7 cellular contexts compared by ENCODE assay signal in genomic region chr2:3873899-3874298, GRCh38.
"Had no signal": no experiment of that assay in that cellular context is flagged by ENCODE, and none has a peak within 500 bp of the region (broad histone marks: within the 10 kb centered on the region; RNA-seq: fewer than 3 reads in every experiment).

No MANE protein-coding gene starts in this region.

- H3K9me3 ChIP-seq: HAP-1 had no signal

- H3K36me3 ChIP-seq: HAP-1 had no signal

- H3K4me1 ChIP-seq: HAP-1 had no signal

- H2AFZ ChIP-seq: GM23248 had no signal

- H3K4me2 ChIP-seq: KMS-11 had no signal

- H3K4me3 ChIP-seq: GM23248, HAP-1 had no signal

- DNase-seq: GM23248, GOT3, H7, KBM-7 had no signal

- H3K9ac ChIP-seq: GM23248, KMS-11 had no signal

- H3K27ac ChIP-seq: GM23248, KMS-11 had no signal

- FAIRE-seq: HTR-8/SVneo had no signal
